ENCODE assay signal across 27 cellular contexts in genomic region chr7:80146561-80146960, GRCh38. TPM values are rescaled to one million over a fixed set of nuclear protein-coding genes. Genes with fewer than 3 reads are reported as not detected.
DNase-seq lines count a peak whose midpoint lies in the region; ATAC-seq, FAIRE-seq and TF ChIP-seq lines count a peak whose summit lies in the region.
"Had no signal": no experiment of that assay in that cellular context is flagged by ENCODE, and none has a peak within 500 bp of the region (broad histone marks: within the 10 kb centered on the region; RNA-seq: fewer than 3 reads in every experiment).

No MANE protein-coding gene starts in this region.

- peak in 1 of 2 experiments; percentile 23; a peak in 3 of 6 replicates for ATAC-seq in A549
- 0 out of 2 replicates have a peak, but pooled peaks have one; percentile 40 for ATAC-seq in Panc1
- ATAC-seq: T-helper 17 cell had no signal

- peak overlapping the region; percentile 62 to 84 for H3K27ac ChIP-seq in A549
- no peak overlapping the region; the same call in 1 of the 2 replicates for H3K27ac ChIP-seq in Panc1 (ENCODE audit: low read length)
- peak overlapping the region; percentile 76 for H3K27ac ChIP-seq in epithelial cell of prostate
- H3K27ac ChIP-seq: BLaER1, thyroid gland had no signal

- intact Hi-C loops in Panc1 (cut with micrococcal nuclease; ENCODE audit: unreplicated experiment) = no loop called here
- intact Hi-C loops in CD14-positive monocyte (cut with micrococcal nuclease) = no loop called here

- BruUV-seq in Panc1 (replicated peaks; lab: Mats Ljungman, UMichigan) = no TSS peak

- TF ChIP-seq CTCF in A549 (IDR thresholded peaks at IDR 0.05) (no peak), Panc1 (IDR thresholded peaks at IDR 0.05) (no peak), nephron (IDR thresholded peaks at IDR 0.05; ENCODE audit: unreplicated experiment in 3 of 3) (no peak), CD14-positive monocyte (IDR thresholded peaks at IDR 0.05) (no peak)

- H3K27me3 Mint-ChIP-seq in nephron (ENCODE audit: low read depth) (no peaks in the 10 kb centered on the region), CD14-positive monocyte (ENCODE audit: low read depth in 3 of 3) (peaks cover 0 to 3% (median 1%) of the 10 kb centered on the region in 3 donors)
- H3K27me3 Mint-ChIP-seq: dendritic cell treated with granulocyte-macrophage colony-stimulating factor and Interleukin-4, amounts not matched to agents 40 ng/mL and 50 ng/mL, for 4 days; memory B cell; T-helper 17 cell had no signal

- no peak for TF ChIP-seq EP300 in A549 (IDR thresholded peaks at IDR 0.05)

- peaks cover 86% of the 10 kb centered on the region for H3K4me1 ChIP-seq in A549
- peaks cover 35% of the 10 kb centered on the region for H3K4me1 ChIP-seq in Panc1 (ENCODE audit: control insufficient read depth, insufficient read depth, low read length)

- H3K27ac Mint-ChIP-seq in nephron (peak overlapping the region; percentile 88 to 91 (median 90)), CD14-positive monocyte (no peak overlapping the region)
- H3K27ac Mint-ChIP-seq: dendritic cell treated with granulocyte-macrophage colony-stimulating factor and Interleukin-4, amounts not matched to agents 40 ng/mL and 50 ng/mL, for 4 days; memory B cell; naive B cell; stimulated activated naive CD8-positive, alpha-beta T cell treated with anti-CD3 and anti-CD28 coated beads, Interleukin-15, Interleukin-2, amounts not matched to agents 100 ng/mL and 50 ng/mL, for 24 hours; T-helper 17 cell had no signal

- no peak for TF ChIP-seq RAD21 in A549 (conservative IDR thresholded peaks at IDR 0.05 in 1 of 2, IDR thresholded peaks at IDR 0.05 in 1 of 2)

- DNase-seq in A549 (ENCODE audit: low read depth in 1 of 2, low spot score in 1 of 2) (no peak), Panc1 (ENCODE audit: low read depth, low spot score) (no peak), epithelial cell of prostate (ENCODE audit: low read depth, low spot score) (no peak), CD14-positive monocyte (ENCODE audit: low spot score) (no peak), T-helper 1 cell (no peak), NCI-H345 (lab: John Stamatoyannopoulos, UW) (no peak)
- DNase-seq in activated naive CD4-positive, alpha-beta T cell treated with Interleukin-2 at 50 U/mL for 16 hours = no peak
- DNase-seq: activated gamma-delta T cell treated with Interleukin-2 at 50 U/mL for 16 hours; activated T-cell treated with anti-CD3 and anti-CD28 coated beads, Interleukin-2, amount 50 U/mL, for 1 hour; adrenal gland; COR-L47; GF-D8; KG1; naive B cell; NCI-H1436 treated with DMSO at 0.1 percent for 48 hours; NCI-H2107; NCI-H510A treated with DMSO at 0.1 percent for 48 hours; NK-92 treated with Interleukin-12 subunit alpha and Interleukin-12 subunit beta, amount 100 ng/mL, for 24 hours; stimulated activated CD4-positive, alpha-beta T cell treated with anti-CD3 and anti-CD28 coated beads, Interleukin-4, amount 100 ng/mL, for 24 hours; T-helper 17 cell; thyroid gland had no signal

- no peaks in the 10 kb centered on the region for H3K36me3 ChIP-seq in Panc1 (ENCODE audit: control insufficient read depth, insufficient read depth, low read length)
- H3K36me3 ChIP-seq: adrenal gland, BLaER1, thyroid gland had no signal

- H3K4me1 Mint-ChIP-seq in nephron (peaks cover 64% of the 10 kb centered on the region), CD14-positive monocyte (peaks cover 19% of the 10 kb centered on the region)
- H3K4me1 Mint-ChIP-seq: memory B cell, naive B cell, T-helper 17 cell had no signal

- H3K9me3 Mint-ChIP-seq in nephron = no peaks in the 10 kb centered on the region
- H3K9me3 Mint-ChIP-seq in CD14-positive monocyte = no peaks in the 10 kb centered on the region
- H3K9me3 Mint-ChIP-seq: dendritic cell treated with granulocyte-macrophage colony-stimulating factor and Interleukin-4, amounts not matched to agents 40 ng/mL and 50 ng/mL, for 4 days; memory B cell; naive B cell had no signal

- POLR2A ChIA-PET in A549 (lab: Yijun Ruan, JAX) (interaction anchor here (1.5 kb wide), 1 partner anchor 11 kb away, joined by 6 read pairs; no protein-coding TSS in a partner anchor), Panc1 (lab: Charles Lee) (interaction anchor here (0.7 kb wide), 1 partner anchor 28 kb away, joined by 3 read pairs; no protein-coding TSS in a partner anchor)

- H3K9me3 ChIP-seq in A549 = no peaks in the 10 kb centered on the region
- H3K9me3 ChIP-seq in Panc1 (ENCODE audit: control insufficient read depth, insufficient read depth, low read depth, low read length) = no peaks in the 10 kb centered on the region
- H3K9me3 ChIP-seq: adrenal gland, BLaER1, thyroid gland had no signal

- peak overlapping the region; percentile 77 for H3K4me2 ChIP-seq in A549
- H3K4me2 ChIP-seq: BLaER1 had no signal

- WGBS in A549 (ENCODE audit: missing lambda C conversion rate) = 67% methylated on average over 1 of the region's 1 CpG

- H3K36me3 Mint-ChIP-seq in nephron (ENCODE audit: low read depth) = no peaks in the 10 kb centered on the region
- H3K36me3 Mint-ChIP-seq in CD14-positive monocyte = no peaks in the 10 kb centered on the region
- H3K36me3 Mint-ChIP-seq: memory B cell, naive B cell had no signal

- no peaks in the 10 kb centered on the region for H3K27me3 ChIP-seq in Panc1 (ENCODE audit: control insufficient read depth, insufficient read depth, low read length)
- H3K27me3 ChIP-seq: adrenal gland, BLaER1, thyroid gland had no signal

- no peak overlapping the region for H3K4me3 ChIP-seq in A549
- H3K4me3 ChIP-seq in Panc1 (ENCODE audit: low read depth in 2 of 2, low read length in 2 of 2) = no peak overlapping the region
- H3K4me3 ChIP-seq: adrenal gland, BLaER1, thyroid gland had no signal

- in situ Hi-C loops in Panc1 (cut with HindIII; ENCODE audit: low pct_unique_long_range_greater_than_20kb, low sequenced_read_pairs) = no loop called here

- no peak overlapping the region for H3K4me3 Mint-ChIP-seq in nephron
- no peak overlapping the region for H3K4me3 Mint-ChIP-seq in CD14-positive monocyte
- H3K4me3 Mint-ChIP-seq: dendritic cell treated with granulocyte-macrophage colony-stimulating factor and Interleukin-4, amounts not matched to agents 40 ng/mL and 50 ng/mL, for 4 days; memory B cell; naive B cell; stimulated activated naive CD8-positive, alpha-beta T cell treated with anti-CD3 and anti-CD28 coated beads, Interleukin-15, Interleukin-2, amounts not matched to agents 100 ng/mL and 50 ng/mL, for 24 hours; T-helper 17 cell had no signal

- TF ChIP-seq POLR2A in A549 (IDR thresholded peaks at IDR 0.05; ENCODE audit: low read length) = no peak

- FAIRE-seq in A549 (lab: Jason Lieb, UNC) = no peak
- FAIRE-seq: HTR-8/SVneo had no signal

- CTCF ChIA-PET in A549 (lab: Yijun Ruan, JAX) = interaction anchor here (1.0 to 6.2 kb wide), 3 partner anchors 12 to 247 kb away, joined by 3 to 39 read pairs (median 3); partner anchors contain the start of gene GNAI1
- CTCF ChIA-PET in Panc1 (lab: Charles Lee) = no interaction called here

TF ChIP-seq in A549, 52 proteins besides CTCF, POLR2A, EP300 and RAD21:
- TF ChIP-seq RFX5 (IDR thresholded peaks at IDR 0.05) = no peak
- no peak for TF ChIP-seq JUN (IDR thresholded peaks at IDR 0.05)
- no peak for TF ChIP-seq HOXB13 (CRISPR knock-in tag; IDR thresholded peaks at IDR 0.05; ENCODE audit: low read depth)

RNA-seq across cellular contexts. Expression of gene GNAI1, which starts 11.9 kb away (rescaled TPM):
- polyA plus RNA-seq in A549 (2011; rRNA removed) (59.7 and 96.3 TPM in 2 replicates), A549 (2017; fragmentation: RNase III; extraction: RNeasy Plus Mini Kit Qiagen cat#74134 plus additional on column Dnase treatment) (37.9 to 46.3 TPM (median 44.8 TPM) in 3 replicates), CD14-positive monocyte (1 to 10 TPM in 1 of 2 donors, under 1 TPM in 1; 0.79 to 1.0 TPM)
- 17.3 and 18.2 TPM in 2 replicates for polyA plus RNA-seq in A549 (2012; cell fraction: cytosol; rRNA removed)
- polyA plus RNA-seq in A549 (2012; cell fraction: nucleus; rRNA removed) = 9.6 and 10.5 TPM in 2 replicates
- polyA minus RNA-seq in A549 (2011; rRNA and poly(A)+ RNA removed) = 21.9 and 23.5 TPM in 2 replicates
- 19.2 TPM for total RNA-seq in Panc1 (2021; ENCODE audit: unreplicated experiment)
- polyA plus RNA-seq in Panc1 (2012; ENCODE audit: insufficient read length) = 19.6 TPM

Comparison
In these comparisons a context has a peak if more than half of its experiments do, and no peak if none do; other contexts are left out.
1. H3K27ac Mint-ChIP-seq: peak in nephron (3 of 3); none in CD14-positive monocyte (0 of 7).
2. RNA of gene GNAI1, which starts 11.9 kb away (polyA plus RNA-seq): 9.6 to 96.3 TPM in A549; 0.79 to 1.0 TPM in CD14-positive monocyte; every median in the first group is over 4 times any median in the second.